Comparison of ENCODE assay signal across 8 cellular contexts in genomic region chr11:86244522-86245368, GRCh38. TPM values are rescaled to one million over a fixed set of nuclear protein-coding genes. Genes with fewer than 3 reads are reported as not detected.
A peak's percentile ranks its signal among the peaks of the same experiment; 100 is the strongest.
DNase-seq lines count a peak whose midpoint lies in the region; ATAC-seq, FAIRE-seq and TF ChIP-seq lines count a peak whose summit lies in the region.

Gene EED, plus strand, starts transcription at chr11:86244753. Its CDS starts 477 bp downstream, at chr11:86245230.

- H3K36me3 ChIP-seq in WERI-Rb-1 (peaks cover 3% of the 10 kb centered on the region), bronchial epithelial cell (ENCODE audit: control insufficient read depth, insufficient read depth, low read length) (no peaks in the 10 kb centered on the region)

- peak; percentile 58 for DNase-seq in AG04449 (ENCODE audit: low read depth, low spot score)
- DNase-seq in NCI-H2196 treated with DMSO at 0.1 percent for 48 hours (lab: John Stamatoyannopoulos, UW; ENCODE audit: unreplicated experiment), result peak; percentile 93
- DNase-seq in WERI-Rb-1, result peak; percentile 98
- DNase-seq in bronchial epithelial cell (ENCODE audit: low read depth), result peak; percentile 87
- peak; percentile 94 for DNase-seq in iPS-NIHi7 (ENCODE audit: extremely low spot score)
- peak; percentile 86 for DNase-seq in smooth muscle cell of the brain vasculature (ENCODE audit: low read depth, low spot score)

- ATAC-seq in GM18907 (IDR thresholded peaks at IDR 0.05; ENCODE audit: unreplicated experiment) (peak; percentile 68), HG03139 (IDR thresholded peaks at IDR 0.05; ENCODE audit: unreplicated experiment) (peak; percentile 55)

- no peak for FAIRE-seq in bronchial epithelial cell (lab: Jason Lieb, UNC)

- H3K27ac ChIP-seq in WERI-Rb-1, result peak within 1 kb of the TSS; percentile 99

- no peak for TF ChIP-seq CTCF in AG04449 (IDR thresholded peaks at IDR 0.05; ENCODE audit: insufficient read depth, low read length, missing control alignments)
- TF ChIP-seq CTCF in WERI-Rb-1 (IDR thresholded peaks at IDR 0.05; ENCODE audit: low read depth, low read length), result no peak
- no peak for TF ChIP-seq CTCF in bronchial epithelial cell (IDR thresholded peaks at IDR 0.05; ENCODE audit: insufficient read depth, low read length, severe bottlenecking)

- H3K4me3 ChIP-seq in AG04449 (ENCODE audit: low read depth, low read length) (peak within 1 kb of the TSS; percentile 85), WERI-Rb-1 (ENCODE audit: low read depth, low read length) (peak within 1 kb of the TSS; percentile 95), bronchial epithelial cell (ENCODE audit: low read depth, low read length) (peak within 1 kb of the TSS; percentile 81)

- POLR2A ChIA-PET in AG04449 (lab: Yijun Ruan, JAX), result interaction anchor here (0.6 to 1.5 kb wide), 11 partner anchors 15 to 617 kb away, joined by 3 to 7 read pairs (median 3); no protein-coding TSS in a partner anchor

- H3K27me3 ChIP-seq in WERI-Rb-1 (ENCODE audit: insufficient read depth, low read depth, severe bottlenecking) (no peaks in the 10 kb centered on the region), bronchial epithelial cell (ENCODE audit: control insufficient read depth, insufficient read depth, low read length) (no peaks in the 10 kb centered on the region)

- CTCF ChIA-PET in AG04449 (lab: Yijun Ruan, JAX), result interaction anchor here (0.7 to 0.9 kb wide), 2 partner anchors 13 to 204 kb away, joined by 5 read pairs; no protein-coding TSS in a partner anchor

- no peaks in the 10 kb centered on the region for H3K9me3 ChIP-seq in WERI-Rb-1 (ENCODE audit: severe bottlenecking)

RNA-seq across cellular contexts. Expression of gene EED, which starts in this region (rescaled TPM):
- 13.7 and 14.1 TPM in 2 replicates for total RNA-seq in bronchial epithelial cell

Comparison
In these comparisons a context has a peak if more than half of its experiments do, and no peak if none do; other contexts are left out.
1. Peak in every context shown above with its lines: DNase-seq, ATAC-seq, H3K4me3 ChIP-seq and H3K27ac ChIP-seq.